ENCODE assay signal across 19 cellular contexts in the genomic region with DNA sequence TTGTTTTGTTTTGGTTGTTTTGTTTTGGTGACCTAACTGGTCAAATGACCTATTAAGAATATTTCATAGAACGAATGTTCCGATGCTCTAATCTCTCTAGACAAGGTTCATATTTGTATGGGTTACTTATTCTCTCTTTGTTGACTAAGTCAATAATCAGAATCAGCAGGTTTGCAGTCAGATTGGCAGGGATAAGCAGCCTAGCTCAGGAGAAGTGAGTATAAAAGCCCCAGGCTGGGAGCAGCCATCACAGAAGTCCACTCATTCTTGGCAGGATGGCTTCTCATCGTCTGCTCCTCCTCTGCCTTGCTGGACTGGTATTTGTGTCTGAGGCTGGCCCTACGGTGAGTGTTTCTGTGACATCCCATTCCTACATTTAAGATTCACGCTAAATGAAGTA. TPM values are rescaled to one million over a fixed set of nuclear protein-coding genes. Genes with fewer than 3 reads are reported as not detected.
DNase-seq lines count a peak whose midpoint lies in the region; ATAC-seq, FAIRE-seq and TF ChIP-seq lines count a peak whose summit lies in the region.
"Had no signal": no experiment of that assay in that cellular context is flagged by ENCODE, and none has a peak within 500 bp of the region (broad histone marks: within the 10 kb centered on the region; RNA-seq: fewer than 3 reads in every experiment).

A gene (plus strand): TSS at position 250 of the 400 bp plus-strand sequence. CDS start 26 bp downstream, at position 276.

- no peak for ATAC-seq in activated naive CD4-positive, alpha-beta T cell treated with anti-CD3 and anti-CD28 coated beads, Interleukin-2, amount 50 U/mL, for 72 hours
- no peak for ATAC-seq in HG03045 (IDR thresholded peaks at IDR 0.05; ENCODE audit: unreplicated experiment)
- ATAC-seq: Panc1 had no signal

- peaks cover 8% of the 10 kb centered on the region for H3K4me1 ChIP-seq in keratinocyte (ENCODE audit: control insufficient read depth, extremely low read depth, insufficient read depth, low read length)
- H3K4me1 ChIP-seq in smooth muscle cell (ENCODE audit: low read depth) = peaks cover 5% of the 10 kb centered on the region
- H3K4me1 ChIP-seq: BLaER1 had no signal

- H3K27me3 ChIP-seq in keratinocyte (ENCODE audit: control insufficient read depth, extremely low read depth, insufficient read depth, low read length) = no peaks in the 10 kb centered on the region
- H3K27me3 ChIP-seq in neural cell (ENCODE audit: insufficient read depth, low read depth, low read length) = no peaks in the 10 kb centered on the region
- H3K27me3 ChIP-seq in smooth muscle cell (ENCODE audit: low read depth) = no peaks in the 10 kb centered on the region
- H3K27me3 ChIP-seq: BLaER1 had no signal

- H3K36me3 ChIP-seq in keratinocyte (ENCODE audit: control insufficient read depth in 2 of 2, extremely low read depth in 1 of 2, insufficient read depth in 2 of 2, low read length in 2 of 2) (no peaks in the 10 kb centered on the region), neural cell (ENCODE audit: insufficient read depth, low read length) (no peaks in the 10 kb centered on the region), smooth muscle cell (ENCODE audit: low read depth) (no peaks in the 10 kb centered on the region)
- H3K36me3 ChIP-seq: BLaER1 had no signal

- H3K9me1 ChIP-seq in keratinocyte (ENCODE audit: control insufficient read depth, extremely low read depth, insufficient read depth, low read length) = no peaks in the 10 kb centered on the region

- H3K9me3 ChIP-seq in keratinocyte (ENCODE audit: control insufficient read depth, low read depth, low read length) (no peaks in the 10 kb centered on the region), neural cell (ENCODE audit: low read length) (no peaks in the 10 kb centered on the region), smooth muscle cell (replicated peaks; ENCODE audit: low read depth) (no peaks in the 10 kb centered on the region)
- H3K9me3 ChIP-seq: BLaER1 had no signal

- FAIRE-seq in keratinocyte (lab: Jason Lieb, UNC) = no peak

- H3K9me3 Mint-ChIP-seq in activated naive CD4-positive, alpha-beta T cell treated with anti-CD3 and anti-CD28 coated beads, Interleukin-2, amount 50 U/mL, for 72 hours = no peaks in the 10 kb centered on the region
- H3K9me3 Mint-ChIP-seq: CD8-positive, alpha-beta memory T cell; H9 had no signal

- WGBS in smooth muscle cell (ENCODE audit: low lambda C conversion rate) = 89% methylated on average over 5 of the region's 5 CpGs

- no peak for TF ChIP-seq CTCF in keratinocyte (optimal IDR thresholded peaks at IDR 0.05 in 1 of 3, IDR thresholded peaks at IDR 0.05 in 1 of 3, conservative IDR thresholded peaks at IDR 0.05 in 1 of 3; ENCODE audit: extremely low read depth in 1 of 3, insufficient read depth in 2 of 3, low read length in 3 of 3)
- TF ChIP-seq CTCF in neural cell (IDR thresholded peaks at IDR 0.05; ENCODE audit: poor library complexity, severe bottlenecking) = no peak
- TF ChIP-seq CTCF in smooth muscle cell (IDR thresholded peaks at IDR 0.05; ENCODE audit: borderline replicate concordance, insufficient read depth, poor library complexity, severe bottlenecking) = no peak

- H2AFZ ChIP-seq in keratinocyte (ENCODE audit: control insufficient read depth, low read length) (no peak within 1 kb of the TSS), neural cell (ENCODE audit: low read depth, low read length) (no peak within 1 kb of the TSS), smooth muscle cell (ENCODE audit: low read depth) (no peak within 1 kb of the TSS)

- H3K4me3 ChIP-seq in keratinocyte (ENCODE audit: control insufficient read depth in 2 of 3, extremely low read depth in 1 of 3, insufficient read depth in 2 of 3, low read depth in 1 of 3, low read length in 3 of 3) (no peak within 1 kb of the TSS), neural cell (ENCODE audit: low read length) (no peak within 1 kb of the TSS), smooth muscle cell (peak within 1 kb of the TSS; percentile 23)
- H3K4me3 ChIP-seq: BLaER1 had no signal

- no peaks in the 10 kb centered on the region for H3F3A ChIP-seq in neural cell (ENCODE audit: insufficient read depth, low read length, poor library complexity, severe bottlenecking)
- peaks cover 5% of the 10 kb centered on the region for H3F3A ChIP-seq in smooth muscle cell (ENCODE audit: low read depth)

- no peaks in the 10 kb centered on the region for H3K79me2 ChIP-seq in keratinocyte (ENCODE audit: control insufficient read depth, insufficient read depth, low read length)
- H3K79me2 ChIP-seq in neural cell (replicated peaks; ENCODE audit: insufficient read depth, low read length) = no peaks in the 10 kb centered on the region
- H3K79me2 ChIP-seq in smooth muscle cell (ENCODE audit: low read depth) = no peaks in the 10 kb centered on the region

- H4K20me1 ChIP-seq in keratinocyte (ENCODE audit: control insufficient read depth, extremely low read depth, insufficient read depth, low read length) (no peaks in the 10 kb centered on the region), neural cell (ENCODE audit: insufficient read depth) (no peaks in the 10 kb centered on the region), smooth muscle cell (ENCODE audit: low read depth) (no peaks in the 10 kb centered on the region)
- H4K20me1 ChIP-seq: BLaER1 had no signal

- dilution Hi-C loops in keratinocyte (cut with MboI; ENCODE audit: extremely low pct_ligation_motif_present, low sequenced_read_pairs) = no loop called here

- peak; percentile 41 for DNase-seq in DMS53 (lab: John Stamatoyannopoulos, UW)
- DNase-seq in DMS53 treated with DMSO at 0.1 percent for 48 hours (lab: John Stamatoyannopoulos, UW; ENCODE audit: unreplicated experiment) = no peak
- no peak for DNase-seq in keratinocyte (ENCODE audit: low read depth, low spot score)
- no peak for DNase-seq in smooth muscle cell (lab: John Stamatoyannopoulos, UW; ENCODE audit: unreplicated experiment)
- no peak for DNase-seq in NK-92 treated with Interleukin-12 subunit alpha and Interleukin-12 subunit beta, amount 100 ng/mL, for 24 hours (lab: John Stamatoyannopoulos, UW)
- DNase-seq in activated naive CD4-positive, alpha-beta T cell treated with anti-CD3 and anti-CD28 coated beads, Interleukin-2, amount 50 U/mL, for 72 hours (ENCODE audit: low spot score in 2 of 2) = no peak
- DNase-seq: CD8-positive, alpha-beta memory T cell; H9; IMR-90; NCI-H1417 treated with DMSO at 0.1 percent for 48 hours; NCI-H2029; NCI-H524 treated with DMSO at 0.1 percent for 48 hours; Right ventricle myocardium superior had no signal

- no peak within 1 kb of the TSS for H3K9ac ChIP-seq in keratinocyte (ENCODE audit: control insufficient read depth, extremely low read depth, insufficient read depth, low read length)
- H3K9ac ChIP-seq in neural cell (ENCODE audit: low read length) = no peak within 1 kb of the TSS
- no peak within 1 kb of the TSS for H3K9ac ChIP-seq in smooth muscle cell (ENCODE audit: low read depth)
- H3K9ac ChIP-seq: BLaER1 had no signal

- TF ChIP-seq EP300 in neural cell (conservative IDR thresholded peaks at IDR 0.05; ENCODE audit: poor library complexity, severe bottlenecking) = no peak

- H3K4me2 ChIP-seq in keratinocyte (ENCODE audit: control insufficient read depth, extremely low read depth, insufficient read depth, low read depth, low read length) (peak within 1 kb of the TSS; percentile 48), neural cell (ENCODE audit: low read length) (no peak within 1 kb of the TSS), smooth muscle cell (no peak within 1 kb of the TSS)
- H3K4me2 ChIP-seq: BLaER1 had no signal

- H3K9me2 ChIP-seq in neural cell (ENCODE audit: insufficient read depth, low read length) = no peaks in the 10 kb centered on the region

- no peak for TF ChIP-seq RAD21 in neural cell (conservative IDR thresholded peaks at IDR 0.05)

- no peak within 1 kb of the TSS for H3K27ac Mint-ChIP-seq in activated naive CD4-positive, alpha-beta T cell treated with anti-CD3 and anti-CD28 coated beads, Interleukin-2, amount 50 U/mL, for 72 hours
- H3K27ac Mint-ChIP-seq: CD8-positive, alpha-beta memory T cell; H9 had no signal

- peaks cover 0 to 6% of the 10 kb centered on the region in 2 donors for H3K36me3 Mint-ChIP-seq in activated naive CD4-positive, alpha-beta T cell treated with anti-CD3 and anti-CD28 coated beads, Interleukin-2, amount 50 U/mL, for 72 hours
- H3K36me3 Mint-ChIP-seq: CD8-positive, alpha-beta memory T cell had no signal

- H3K27ac ChIP-seq in keratinocyte (ENCODE audit: control insufficient read depth, insufficient read depth, low read length) = no peak within 1 kb of the TSS
- peak within 1 kb of the TSS; percentile 9 for H3K27ac ChIP-seq in neural cell (ENCODE audit: low read length)
- no peak within 1 kb of the TSS for H3K27ac ChIP-seq in smooth muscle cell (ENCODE audit: low read depth)
- H3K27ac ChIP-seq: 22Rv1, BLaER1 had no signal

TF ChIP-seq in neural cell, 6 proteins besides CTCF, POLR2A, EP300 and RAD21 (continues in another document):
- TF ChIP-seq MXI1 (conservative IDR thresholded peaks at IDR 0.05; ENCODE audit: poor library complexity, severe bottlenecking) (no peak), EZH2 (IDR thresholded peaks at IDR 0.05; ENCODE audit: borderline replicate concordance, insufficient read depth, low read length, poor library complexity, severe bottlenecking) (no peak), POLR2AphosphoS5 (IDR thresholded peaks at IDR 0.05) (no peak), SMC3 (conservative IDR thresholded peaks at IDR 0.05; ENCODE audit: poor library complexity) (no peak)

RNA-seq across cellular contexts. Expression of the gene that starts here (rescaled TPM):
- polyA plus RNA-seq in keratinocyte (not detected in 3 replicates), neural cell (not detected in 2 replicates), smooth muscle cell (2.1 and 2.6 TPM in 2 replicates)
- not detected for polyA plus RNA-seq in keratinocyte (2011; ENCODE audit: low read depth)
- polyA plus RNA-seq in keratinocyte (2011; cell fraction: cytosol; rRNA removed) = not detected in 2 replicates
- polyA plus RNA-seq in keratinocyte (2011; cell fraction: nucleus; rRNA removed) = not detected in 2 replicates
- not detected in 2 replicates for polyA plus RNA-seq in keratinocyte (2012; ENCODE audit: low replicate concordance)
- polyA minus RNA-seq in keratinocyte (not detected in 3 replicates), neural cell (not detected in 2 replicates)
- not detected for polyA minus RNA-seq in keratinocyte (2011; cell fraction: cytosol; rRNA and poly(A)+ RNA removed)
- not detected in 2 replicates for polyA minus RNA-seq in keratinocyte (2011; cell fraction: nucleus; rRNA and poly(A)+ RNA removed)
- not detected in 2 replicates for total RNA-seq in smooth muscle cell
- total RNA-seq in activated naive CD4-positive, alpha-beta T cell treated with anti-CD3 and anti-CD28 coated beads, Interleukin-2, amount 50 U/mL, for 72 hours = not detected
- total RNA-seq: CD8-positive, alpha-beta memory T cell; H9; IMR-90; LHCN-M2; Right ventricle myocardium superior had no signal
- polyA plus RNA-seq: CD8-positive, alpha-beta memory T cell; IMR-90 had no signal
